1 cellular context compared by ENCODE assay signal in the genomic region with DNA sequence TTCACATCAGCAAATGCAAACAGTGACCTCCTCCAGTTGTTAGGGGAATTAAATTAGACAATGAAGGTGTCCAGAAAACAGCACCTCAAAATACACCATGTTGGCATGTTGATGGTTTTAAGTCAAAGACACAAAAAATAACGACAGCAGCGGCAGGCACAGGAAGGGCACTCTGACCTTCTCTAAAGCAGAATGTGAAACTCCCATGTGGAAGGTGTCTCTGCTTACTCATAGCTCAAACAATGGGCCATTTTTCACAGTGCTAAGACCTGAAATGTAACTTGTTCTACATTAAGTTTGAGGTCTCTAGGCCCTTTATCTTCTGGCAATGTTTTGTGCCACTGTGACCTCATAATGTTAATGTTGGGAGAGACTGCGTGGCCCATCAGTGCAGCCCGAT.
TF ChIP-seq lines count a peak whose summit lies in the region.

No MANE protein-coding gene starts in this region.

TF ChIP-seq in HepG2, 621 proteins besides CTCF, POLR2A, EP300 and RAD21 (continued from another document):
- TF ChIP-seq, protein P1, sequence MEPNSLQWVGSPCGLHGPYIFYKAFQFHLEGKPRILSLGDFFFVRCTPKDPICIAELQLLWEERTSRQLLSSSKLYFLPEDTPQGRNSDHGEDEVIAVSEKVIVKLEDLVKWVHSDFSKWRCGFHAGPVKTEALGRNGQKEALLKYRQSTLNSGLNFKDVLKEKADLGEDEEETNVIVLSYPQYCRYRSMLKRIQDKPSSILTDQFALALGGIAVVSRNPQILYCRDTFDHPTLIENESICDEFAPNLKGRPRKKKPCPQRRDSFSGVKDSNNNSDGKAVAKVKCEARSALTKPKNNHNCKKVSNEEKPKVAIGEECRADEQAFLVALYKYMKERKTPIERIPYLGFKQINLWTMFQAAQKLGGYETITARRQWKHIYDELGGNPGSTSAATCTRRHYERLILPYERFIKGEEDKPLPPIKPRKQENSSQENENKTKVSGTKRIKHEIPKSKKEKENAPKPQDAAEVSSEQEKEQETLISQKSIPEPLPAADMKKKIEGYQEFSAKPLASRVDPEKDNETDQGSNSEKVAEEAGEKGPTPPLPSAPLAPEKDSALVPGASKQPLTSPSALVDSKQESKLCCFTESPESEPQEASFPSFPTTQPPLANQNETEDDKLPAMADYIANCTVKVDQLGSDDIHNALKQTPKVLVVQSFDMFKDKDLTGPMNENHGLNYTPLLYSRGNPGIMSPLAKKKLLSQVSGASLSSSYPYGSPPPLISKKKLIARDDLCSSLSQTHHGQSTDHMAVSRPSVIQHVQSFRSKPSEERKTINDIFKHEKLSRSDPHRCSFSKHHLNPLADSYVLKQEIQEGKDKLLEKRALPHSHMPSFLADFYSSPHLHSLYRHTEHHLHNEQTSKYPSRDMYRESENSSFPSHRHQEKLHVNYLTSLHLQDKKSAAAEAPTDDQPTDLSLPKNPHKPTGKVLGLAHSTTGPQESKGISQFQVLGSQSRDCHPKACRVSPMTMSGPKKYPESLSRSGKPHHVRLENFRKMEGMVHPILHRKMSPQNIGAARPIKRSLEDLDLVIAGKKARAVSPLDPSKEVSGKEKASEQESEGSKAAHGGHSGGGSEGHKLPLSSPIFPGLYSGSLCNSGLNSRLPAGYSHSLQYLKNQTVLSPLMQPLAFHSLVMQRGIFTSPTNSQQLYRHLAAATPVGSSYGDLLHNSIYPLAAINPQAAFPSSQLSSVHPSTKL (CRISPR knock-in tag; IDR thresholded peaks at IDR 0.05) = peak; percentile 49
- no peak for TF ChIP-seq BCL6 (CRISPR knock-in tag; IDR thresholded peaks at IDR 0.05)
- TF ChIP-seq PPARG (CRISPR knock-in tag; conservative IDR thresholded peaks at IDR 0.05) = 0 out of 2 replicates have a peak, but pooled peaks have one; percentile 18
- 0 out of 2 replicates have a peak, but pooled peaks have one; percentile 37 for TF ChIP-seq ZBTB21 (CRISPR knock-in tag; IDR thresholded peaks at IDR 0.05)
- no peak for TF ChIP-seq IKZF4 (CRISPR knock-in tag; IDR thresholded peaks at IDR 0.05; ENCODE audit: borderline replicate concordance, low read depth, not compliant biosample characterization)
- TF ChIP-seq SMC3 (IDR thresholded peaks at IDR 0.05; ENCODE audit: low read length) = no peak
- peak; percentile 32; the same call in 1 of the 2 replicates for TF ChIP-seq ZNF644 (CRISPR knock-in tag; IDR thresholded peaks at IDR 0.05; ENCODE audit: low read depth)
- no peak for TF ChIP-seq U2AF1 (optimal IDR thresholded peaks at IDR 0.05; ENCODE audit: low read depth, low read length)
- TF ChIP-seq SAP130 (CRISPR knock-in tag; IDR thresholded peaks at IDR 0.05; ENCODE audit: low read depth) = 0 out of 2 replicates have a peak, but pooled peaks have one; percentile 18
- peak; percentile 49 for TF ChIP-seq GATAD2A (CRISPR knock-in tag; IDR thresholded peaks at IDR 0.05)
- TF ChIP-seq ZGPAT (CRISPR knock-in tag; IDR thresholded peaks at IDR 0.05) = peak; percentile 21; the same call in 1 of the 2 replicates
- no peak for TF ChIP-seq ZNF766 (CRISPR knock-in tag; IDR thresholded peaks at IDR 0.05; ENCODE audit: borderline replicate concordance)
- TF ChIP-seq, protein P2, sequence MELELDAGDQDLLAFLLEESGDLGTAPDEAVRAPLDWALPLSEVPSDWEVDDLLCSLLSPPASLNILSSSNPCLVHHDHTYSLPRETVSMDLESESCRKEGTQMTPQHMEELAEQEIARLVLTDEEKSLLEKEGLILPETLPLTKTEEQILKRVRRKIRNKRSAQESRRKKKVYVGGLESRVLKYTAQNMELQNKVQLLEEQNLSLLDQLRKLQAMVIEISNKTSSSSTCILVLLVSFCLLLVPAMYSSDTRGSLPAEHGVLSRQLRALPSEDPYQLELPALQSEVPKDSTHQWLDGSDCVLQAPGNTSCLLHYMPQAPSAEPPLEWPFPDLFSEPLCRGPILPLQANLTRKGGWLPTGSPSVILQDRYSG (CRISPR knock-in tag; IDR thresholded peaks at IDR 0.05) = no peak
- peak; percentile 41; the same call in 1 of the 2 replicates for TF ChIP-seq FOSL2 (CRISPR knock-in tag; IDR thresholded peaks at IDR 0.05)
- peak; percentile 42; the same call in 1 of the 2 replicates for TF ChIP-seq ETV5 (CRISPR knock-in tag; IDR thresholded peaks at IDR 0.05; ENCODE audit: borderline replicate concordance)
- no peak for TF ChIP-seq ZNF552 (CRISPR knock-in tag; IDR thresholded peaks at IDR 0.05; ENCODE audit: borderline replicate concordance)
- TF ChIP-seq SOX13 (IDR thresholded peaks at IDR 0.05) = no peak
- TF ChIP-seq SOX13 (CRISPR knock-in tag; conservative IDR thresholded peaks at IDR 0.05 in 1 of 2, IDR thresholded peaks at IDR 0.05 in 1 of 2) = peak in 1 of 2 experiments; percentile 37; a peak in 1 of 4 replicates
- 0 out of 2 replicates have a peak, but pooled peaks have one; percentile 8 for TF ChIP-seq KLF11 (CRISPR knock-in tag; IDR thresholded peaks at IDR 0.05)
- TF ChIP-seq HMG20A (CRISPR knock-in tag; IDR thresholded peaks at IDR 0.05; ENCODE audit: borderline replicate concordance) = peak; percentile 51; the same call in 1 of the 2 replicates
- TF ChIP-seq HMGXB4 (CRISPR knock-in tag; IDR thresholded peaks at IDR 0.05; ENCODE audit: borderline replicate concordance in 1 of 2, low read depth in 1 of 2) = 0 out of 4 replicates have a peak, but pooled peaks of 1 of the 2 experiments have one; percentile 24
- TF ChIP-seq NR2F2 (IDR thresholded peaks at IDR 0.05; ENCODE audit: borderline replicate concordance, low read depth) = no peak
- peak; percentile 49; the same call in 1 of the 2 replicates for TF ChIP-seq SOX5 (CRISPR knock-in tag; IDR thresholded peaks at IDR 0.05; ENCODE audit: borderline replicate concordance)
